In the genomic region with DNA sequence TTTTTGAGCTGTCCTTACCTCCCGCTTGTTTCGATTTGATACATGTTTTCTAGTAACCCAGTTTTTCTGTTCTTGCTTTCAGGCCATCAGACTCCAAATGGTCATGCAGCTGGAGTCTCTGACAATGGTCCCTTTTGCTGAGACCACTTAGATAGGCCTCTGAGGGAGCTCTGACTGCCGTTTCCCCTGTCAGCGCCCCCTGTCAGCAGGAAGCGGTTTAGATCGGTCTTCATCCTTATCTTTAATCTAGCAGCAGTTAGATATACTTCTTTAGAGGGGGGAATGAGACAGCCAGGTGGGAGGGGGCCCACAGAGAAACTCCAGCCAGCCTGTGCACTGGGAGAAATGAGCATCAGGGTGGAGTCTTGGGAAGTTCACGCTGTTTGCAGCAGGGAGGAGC, we compare ENCODE assay signal across 17 cellular contexts.
DNase-seq lines count a peak whose midpoint lies in the region; ATAC-seq and TF ChIP-seq lines count a peak whose summit lies in the region.
"Had no signal": no experiment of that assay in that cellular context is flagged by ENCODE, and none has a peak within 500 bp of the region (broad histone marks: within the 10 kb centered on the region; RNA-seq: fewer than 3 reads in every experiment).

No MANE protein-coding gene starts in this region.

- peak overlapping the region; percentile 56; the same call in 1 of the 2 replicates for H2AFZ ChIP-seq in SK-N-SH (ENCODE audit: low read depth)

- TF ChIP-seq CTCF in HFFc6 (IDR thresholded peaks at IDR 0.05), result peak; percentile 44; the same call in 1 of the 2 replicates
- TF ChIP-seq CTCF in SK-N-SH (IDR thresholded peaks at IDR 0.05), result peak; percentile 36
- TF ChIP-seq CTCF in ascending aorta (IDR thresholded peaks at IDR 0.05), result no peak
- TF ChIP-seq CTCF in natural killer cell (IDR thresholded peaks at IDR 0.05), result no peak

- H3K9me3 Mint-ChIP-seq in HFFc6 (no peaks in the 10 kb centered on the region), natural killer cell (peaks cover 0 to 2% of the 10 kb centered on the region in 2 donors)
- H3K9me3 Mint-ChIP-seq: activated CD4-positive, alpha-beta memory T cell treated with anti-CD3 and anti-CD28 coated beads for 36 hours had no signal

- no peak overlapping the region for H3K4me3 ChIP-seq in SK-N-SH (ENCODE audit: low read depth in 2 of 2, low read length in 1 of 2)
- no peak overlapping the region for H3K4me3 ChIP-seq in ascending aorta
- H3K4me3 ChIP-seq: cardiac muscle cell had no signal

- no peak for TF ChIP-seq RAD21 in SK-N-SH (IDR thresholded peaks at IDR 0.05; ENCODE audit: low read length)

- no peak for ATAC-seq in natural killer cell
- ATAC-seq: stimulated activated naive CD8-positive, alpha-beta T cell treated with anti-CD3 and anti-CD28 coated beads, Interleukin-15, Interleukin-2, amounts not matched to agents 100 U/mL and 50 U/mL, for 24 hours; T-helper 17 cell had no signal

- H3K27me3 Mint-ChIP-seq in HFFc6 (ENCODE audit: insufficient read depth), result no peaks in the 10 kb centered on the region
- H3K27me3 Mint-ChIP-seq in natural killer cell (ENCODE audit: low read depth in 2 of 2), result no peaks in the 10 kb centered on the region
- H3K27me3 Mint-ChIP-seq: activated CD4-positive, alpha-beta memory T cell treated with anti-CD3 and anti-CD28 coated beads for 36 hours; CD4-positive, CD25-positive, alpha-beta regulatory T cell had no signal

- H3K27me3 ChIP-seq in SK-N-SH (ENCODE audit: insufficient read depth), result no peaks in the 10 kb centered on the region
- no peaks in the 10 kb centered on the region for H3K27me3 ChIP-seq in ascending aorta
- H3K27me3 ChIP-seq: cardiac muscle cell had no signal

- no peaks in the 10 kb centered on the region for H4K20me1 ChIP-seq in SK-N-SH (ENCODE audit: insufficient read depth)

- intact Hi-C loops in ascending aorta (cut with DNase I), result no loop called here
- intact Hi-C loops in natural killer cell (cut with micrococcal nuclease), result no loop called here

- no peak overlapping the region for H3K4me3 Mint-ChIP-seq in HFFc6
- H3K4me3 Mint-ChIP-seq in natural killer cell, result no peak overlapping the region
- H3K4me3 Mint-ChIP-seq: activated CD4-positive, alpha-beta memory T cell treated with anti-CD3 and anti-CD28 coated beads for 36 hours; CD4-positive, CD25-positive, alpha-beta regulatory T cell; T-helper 17 cell had no signal

- no peaks in the 10 kb centered on the region for H3F3A ChIP-seq in SK-N-SH (replicated peaks; ENCODE audit: insufficient read depth)

- H3K36me3 ChIP-seq in SK-N-SH (replicated peaks in 1 of 2; ENCODE audit: control insufficient read depth in 1 of 2, insufficient read depth in 2 of 2, low read length in 1 of 2) (no peaks in the 10 kb centered on the region), ascending aorta (no peaks in the 10 kb centered on the region)
- H3K36me3 ChIP-seq: cardiac muscle cell had no signal

- H3K27ac ChIP-seq in SK-N-SH (ENCODE audit: low read depth in 2 of 2, low read length in 1 of 2) (no peak overlapping the region), ascending aorta (no peak overlapping the region)
- H3K27ac ChIP-seq: cardiac muscle cell had no signal

- H3K4me2 ChIP-seq in SK-N-SH, result no peak overlapping the region

- CTCF ChIA-PET in SK-N-SH (lab: Yijun Ruan, JAX), result interaction anchor here (1.3 kb wide), 1 partner anchor 10 kb away, joined by 3 read pairs; no protein-coding TSS in a partner anchor

- TF ChIP-seq EP300 in SK-N-SH (IDR thresholded peaks at IDR 0.05; ENCODE audit: borderline replicate concordance in 1 of 2, low read depth in 1 of 2, low read length in 1 of 2), result no peak

- H3K9ac ChIP-seq in SK-N-SH, result no peak overlapping the region

- no peaks in the 10 kb centered on the region for H3K9me2 ChIP-seq in SK-N-SH

- DNase-seq in EL (peak; percentile 2), HFFc6 (no peak), SK-N-SH (no peak), iPS-NIHi11 (ENCODE audit: low spot score) (peak; percentile 18), ascending aorta (ENCODE audit: low spot score in 2 of 2) (no peak), SW 1271 (lab: John Stamatoyannopoulos, UW) (no peak), COR-L47 (lab: John Stamatoyannopoulos, UW) (no peak), natural killer cell (no peak)
- DNase-seq: activated CD4-positive, alpha-beta memory T cell treated with anti-CD3 and anti-CD28 coated beads for 36 hours; activated naive CD4-positive, alpha-beta T cell; midbrain; NCI-H2081 treated with DMSO at 0.1 percent for 48 hours; stimulated activated CD4-positive, alpha-beta T cell treated with anti-CD3 and anti-CD28 coated beads, Interleukin-2, amount 100 ng/mL, for 48 hours; stimulated activated naive CD8-positive, alpha-beta T cell treated with anti-CD3 and anti-CD28 coated beads, Interleukin-15, Interleukin-2, amounts not matched to agents 100 U/mL and 50 U/mL, for 24 hours; T-helper 17 cell had no signal

- H3K4me1 Mint-ChIP-seq in HFFc6 (ENCODE audit: low read depth) (no peaks in the 10 kb centered on the region), natural killer cell (no peaks in the 10 kb centered on the region)
- H3K4me1 Mint-ChIP-seq: CD4-positive, CD25-positive, alpha-beta regulatory T cell; T-helper 17 cell had no signal

- H3K36me3 Mint-ChIP-seq in HFFc6 (ENCODE audit: low read depth) (no peaks in the 10 kb centered on the region), natural killer cell (no peaks in the 10 kb centered on the region)
- H3K36me3 Mint-ChIP-seq: activated CD4-positive, alpha-beta memory T cell treated with anti-CD3 and anti-CD28 coated beads for 36 hours; CD4-positive, CD25-positive, alpha-beta regulatory T cell had no signal

- WGBS in SK-N-SH (ENCODE audit: low lambda C conversion rate), result 31% methylated on average over 7 of the region's 7 CpGs

- no peaks in the 10 kb centered on the region for H3K9me3 ChIP-seq in SK-N-SH
- no peaks in the 10 kb centered on the region for H3K9me3 ChIP-seq in ascending aorta

- POLR2A ChIA-PET in SK-N-SH (lab: Yijun Ruan, JAX), result no interaction called here

- H3K27ac Mint-ChIP-seq in HFFc6, result no peak overlapping the region
- H3K27ac Mint-ChIP-seq in natural killer cell, result no peak overlapping the region
- H3K27ac Mint-ChIP-seq: activated CD4-positive, alpha-beta memory T cell treated with anti-CD3 and anti-CD28 coated beads for 36 hours; CD4-positive, CD25-positive, alpha-beta regulatory T cell; T-helper 17 cell had no signal

- H3K79me2 ChIP-seq in SK-N-SH (ENCODE audit: insufficient read depth), result no peaks in the 10 kb centered on the region

- H3K4me1 ChIP-seq in SK-N-SH (ENCODE audit: control insufficient read depth in 1 of 2, insufficient read depth in 2 of 2, low read depth in 1 of 2, low read length in 1 of 2) (no peaks in the 10 kb centered on the region), ascending aorta (no peaks in the 10 kb centered on the region)

TF ChIP-seq in SK-N-SH, 30 proteins besides CTCF, POLR2A, EP300 and RAD21 (continues in another document):
- TF ChIP-seq, protein P1, sequence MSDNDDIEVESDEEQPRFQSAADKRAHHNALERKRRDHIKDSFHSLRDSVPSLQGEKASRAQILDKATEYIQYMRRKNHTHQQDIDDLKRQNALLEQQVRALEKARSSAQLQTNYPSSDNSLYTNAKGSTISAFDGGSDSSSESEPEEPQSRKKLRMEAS (IDR thresholded peaks at IDR 0.05; ENCODE audit: low read depth), result no peak
- TF ChIP-seq, protein P2, sequence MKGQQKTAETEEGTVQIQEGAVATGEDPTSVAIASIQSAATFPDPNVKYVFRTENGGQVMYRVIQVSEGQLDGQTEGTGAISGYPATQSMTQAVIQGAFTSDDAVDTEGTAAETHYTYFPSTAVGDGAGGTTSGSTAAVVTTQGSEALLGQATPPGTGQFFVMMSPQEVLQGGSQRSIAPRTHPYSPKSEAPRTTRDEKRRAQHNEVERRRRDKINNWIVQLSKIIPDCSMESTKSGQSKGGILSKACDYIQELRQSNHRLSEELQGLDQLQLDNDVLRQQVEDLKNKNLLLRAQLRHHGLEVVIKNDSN (IDR thresholded peaks at IDR 0.05; ENCODE audit: borderline replicate concordance, low read depth), result no peak
- no peak for TF ChIP-seq EZH2phosphoT487 (IDR thresholded peaks at IDR 0.05; ENCODE audit: borderline replicate concordance, low read depth)
- no peak for TF ChIP-seq GABPA (IDR thresholded peaks at IDR 0.05; ENCODE audit: low read depth)
- no peak for TF ChIP-seq JUND (IDR thresholded peaks at IDR 0.05)
- no peak for TF ChIP-seq TCF12 (IDR thresholded peaks at IDR 0.05)
- no peak for TF ChIP-seq TEAD4 (IDR thresholded peaks at IDR 0.05; ENCODE audit: borderline replicate concordance, insufficient read depth)
- TF ChIP-seq FOSL2 (IDR thresholded peaks at IDR 0.05; ENCODE audit: borderline replicate concordance, low read depth), result no peak
- TF ChIP-seq, protein P3, sequence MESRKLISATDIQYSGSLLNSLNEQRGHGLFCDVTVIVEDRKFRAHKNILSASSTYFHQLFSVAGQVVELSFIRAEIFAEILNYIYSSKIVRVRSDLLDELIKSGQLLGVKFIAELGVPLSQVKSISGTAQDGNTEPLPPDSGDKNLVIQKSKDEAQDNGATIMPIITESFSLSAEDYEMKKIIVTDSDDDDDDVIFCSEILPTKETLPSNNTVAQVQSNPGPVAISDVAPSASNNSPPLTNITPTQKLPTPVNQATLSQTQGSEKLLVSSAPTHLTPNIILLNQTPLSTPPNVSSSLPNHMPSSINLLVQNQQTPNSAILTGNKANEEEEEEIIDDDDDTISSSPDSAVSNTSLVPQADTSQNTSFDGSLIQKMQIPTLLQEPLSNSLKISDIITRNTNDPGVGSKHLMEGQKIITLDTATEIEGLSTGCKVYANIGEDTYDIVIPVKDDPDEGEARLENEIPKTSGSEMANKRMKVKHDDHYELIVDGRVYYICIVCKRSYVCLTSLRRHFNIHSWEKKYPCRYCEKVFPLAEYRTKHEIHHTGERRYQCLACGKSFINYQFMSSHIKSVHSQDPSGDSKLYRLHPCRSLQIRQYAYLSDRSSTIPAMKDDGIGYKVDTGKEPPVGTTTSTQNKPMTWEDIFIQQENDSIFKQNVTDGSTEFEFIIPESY (IDR thresholded peaks at IDR 0.05; ENCODE audit: borderline replicate concordance, low read depth), result no peak

Comparison
In these comparisons a context has a peak if more than half of its experiments do, and no peak if none do; other contexts are left out.
1. DNase-seq: peak in EL (single experiment) and iPS-NIHi11 (single experiment); none in HFFc6 (single experiment), SK-N-SH (single experiment), ascending aorta (0 of 2), SW 1271 (0 of 2), COR-L47 (single experiment) and natural killer cell (single experiment).
2. CTCF ChIP-seq: peak in HFFc6 (single experiment) and SK-N-SH (single experiment); none in ascending aorta (0 of 3) and natural killer cell (single experiment).